In genomic region chr19:40219029-40219428, GRCh38 we compare ENCODE assay signal across 13 cellular contexts. TPM values are rescaled to one million over a fixed set of nuclear protein-coding genes. Genes with fewer than 3 reads are reported as not detected.
DNase-seq lines count a peak whose midpoint lies in the region; ATAC-seq, FAIRE-seq and TF ChIP-seq lines count a peak whose summit lies in the region.
"Not testable (repeated sequence)": the region's sequence is repeated elsewhere in the genome, so short reads cannot be mapped to it uniquely, and the experiment has no call there.
"Had no signal": no experiment of that assay in that cellular context is flagged by ENCODE, and none has a peak within 500 bp of the region (broad histone marks: within the 10 kb centered on the region; RNA-seq: fewer than 3 reads in every experiment).

No MANE protein-coding gene starts in this region.

- peaks cover 21% of the 10 kb centered on the region for H3K27me3 Mint-ChIP-seq in endothelial cell (ENCODE audit: unreplicated experiment)

- H3K14ac ChIP-seq in IMR-90 (replicated peaks; ENCODE audit: low read depth, low read length): not testable (repeated sequence)

- peak overlapping the region; percentile 89 for H2AFZ ChIP-seq in HCT116 (ENCODE audit: low read depth, low read length, poor library complexity, severe bottlenecking)
- peak overlapping the region; percentile 93 for H2AFZ ChIP-seq in IMR-90 (replicated peaks; ENCODE audit: low read length, poor library complexity)
- H2AFZ ChIP-seq in K562 (ENCODE audit: low read depth, low read length): not testable (repeated sequence)

- dilution Hi-C loops in IMR-90 (cut with HindIII; ENCODE audit: low sequenced_read_pairs, unreplicated experiment): not testable (repeated sequence)

- H2AK9ac ChIP-seq in IMR-90 (replicated peaks; ENCODE audit: low read depth, low read length, poor library complexity): peak overlapping the region; percentile 45

- H3K4ac ChIP-seq in IMR-90 (ENCODE audit: low read depth, low read length): not testable (repeated sequence)

- H3K9ac ChIP-seq in HCT116 (ENCODE audit: low read length): peak overlapping the region; percentile 55
- H3K9ac ChIP-seq in IMR-90 (ENCODE audit: low read depth, low read length); K562 (ENCODE audit: insufficient read depth in 1 of 2, low read depth in 2 of 2, low read length in 2 of 2): not testable (repeated sequence)

- in situ Hi-C loops in IMR-90 (cut with MboI; ENCODE audit: low sequenced_read_pairs); K562 (cut with MboI): not testable (repeated sequence)
- in situ Hi-C loops in Panc1 (cut with HindIII; ENCODE audit: low pct_unique_long_range_greater_than_20kb, low sequenced_read_pairs): loop anchor here (5.0 kb wide), 1 partner anchor 43 kb away; no protein-coding TSS in a partner anchor

- not testable (repeated sequence) for H2BK15ac ChIP-seq in IMR-90 (ENCODE audit: low read depth, low read length)

- H3K4me3 Mint-ChIP-seq in endothelial cell (ENCODE audit: unreplicated experiment): not testable (repeated sequence)

- not testable (repeated sequence) for H3K27me3 ChIP-seq in HCT116 (ENCODE audit: insufficient read depth, low read length); K562 (ENCODE audit: control insufficient read depth in 2 of 2, insufficient read depth in 2 of 2, low read length in 2 of 2)
- H3K27me3 ChIP-seq in IMR-90 (ENCODE audit: control insufficient read depth, insufficient read depth, low read length): peaks cover 15% of the 10 kb centered on the region
- H3K27me3 ChIP-seq in Panc1 (ENCODE audit: control insufficient read depth, insufficient read depth, low read length): peaks cover 23% of the 10 kb centered on the region

- H2BK120ac ChIP-seq in IMR-90 (ENCODE audit: low read depth, low read length): not testable (repeated sequence)

- H3K9me1 ChIP-seq in IMR-90 (ENCODE audit: insufficient read depth, low read length): peaks cover 11% of the 10 kb centered on the region
- H3K9me1 ChIP-seq in K562 (ENCODE audit: control insufficient read depth, insufficient read depth, low read length): not testable (repeated sequence)

- FAIRE-seq in A549 (lab: Jason Lieb, UNC); K562 (lab: Jason Lieb, UNC): not testable (repeated sequence)

- not testable (repeated sequence) for H3K9me2 ChIP-seq in HCT116 (ENCODE audit: insufficient read depth)

- TF ChIP-seq POLR2A in A549 (IDR thresholded peaks at IDR 0.05; ENCODE audit: low read length); HCT116 (IDR thresholded peaks at IDR 0.05; ENCODE audit: borderline replicate concordance, extremely low read depth, insufficient read depth, insufficient read length); IMR-90 (IDR thresholded peaks at IDR 0.05; ENCODE audit: low read depth, low read length); K562 (conservative IDR thresholded peaks at IDR 0.05): not testable (repeated sequence)

- H3K18ac ChIP-seq in IMR-90 (ENCODE audit: low read depth, low read length): not testable (repeated sequence)

- POLR2A ChIA-PET in A549 (lab: Yijun Ruan, JAX) (interaction anchor here (1.3 to 1.7 kb wide), 2 partner anchors 29 to 783 kb away, joined by 3 to 8 read pairs; partner anchors contain the start of gene RPS16), Panc1 (lab: Charles Lee) (interaction anchor here (0.6 to 1.2 kb wide), 8 partner anchors 18 to 267 kb away, joined by 4 to 18 read pairs (median 8); no protein-coding TSS in a partner anchor), K562 (lab: Yijun Ruan, JAX) (interaction anchor here (0.7 to 1.0 kb wide), 2 partner anchors 9 to 71 kb away, joined by 3 read pairs; no protein-coding TSS in a partner anchor)
- POLR2A ChIA-PET in HCT116 (lab: Charles Lee); IMR-90 (lab: Charles Lee; ENCODE audit: unreplicated experiment): not testable (repeated sequence)

- not testable (repeated sequence) for H2BK20ac ChIP-seq in IMR-90 (ENCODE audit: low read depth, low read length)

- H3K4me3 ChIP-seq in A549: peak overlapping the region; percentile 29
- peak overlapping the region in 1 of 2 experiments; percentile 45; a peak in 2 of 4 replicates for H3K4me3 ChIP-seq in HCT116 (replicated peaks in 1 of 2; ENCODE audit: low read depth in 1 of 2, low read length in 2 of 2)
- H3K4me3 ChIP-seq in IMR-90 (ENCODE audit: insufficient read depth, low read depth, low read length); Panc1 (ENCODE audit: low read depth in 2 of 2, low read length in 2 of 2); K562: not testable (repeated sequence)

- H4K8ac ChIP-seq in IMR-90 (ENCODE audit: low read depth in 2 of 2, low read length in 2 of 2): not testable (repeated sequence)

- not testable (repeated sequence) for H3K9me3 ChIP-seq in A549; HCT116 (ENCODE audit: control insufficient read depth in 1 of 2, insufficient read depth in 1 of 2, low read depth in 1 of 2, low read length in 2 of 2); IMR-90 (ENCODE audit: control insufficient read depth, insufficient read depth, low read length); Panc1 (ENCODE audit: control insufficient read depth, insufficient read depth, low read depth, low read length); K562 (replicated peaks; ENCODE audit: control insufficient read depth, insufficient read depth, low read depth, low read length)

- not testable (repeated sequence) for H2AK5ac ChIP-seq in IMR-90 (ENCODE audit: low read depth, low read length)

- H3K79me1 ChIP-seq in IMR-90 (ENCODE audit: low read depth in 1 of 2, low read length in 2 of 2): not testable (repeated sequence)

- not testable (repeated sequence) for H3K56ac ChIP-seq in IMR-90 (ENCODE audit: extremely low read depth, insufficient read depth, low read length)

- TF ChIP-seq RAD21 in A549 (conservative IDR thresholded peaks at IDR 0.05 in 1 of 2, IDR thresholded peaks at IDR 0.05 in 1 of 2); HCT116 (IDR thresholded peaks at IDR 0.05; ENCODE audit: low read depth); IMR-90 (IDR thresholded peaks at IDR 0.05; ENCODE audit: low read length); K562 (CRISPR knock-in tag; conservative IDR thresholded peaks at IDR 0.05 in 1 of 2, IDR thresholded peaks at IDR 0.05 in 1 of 2): not testable (repeated sequence)

- H3K4me1 Mint-ChIP-seq in endothelial cell (ENCODE audit: unreplicated experiment): not testable (repeated sequence)

- not testable (repeated sequence) for H4K5ac ChIP-seq in IMR-90 (ENCODE audit: low read depth, low read length)

- RAD21 ChIA-PET in HCT116 (lab: Charles Lee; ENCODE audit: low non-redundant PET in 1 of 2, low total read pairs in 2 of 2, uncharacterized antibody in 2 of 2, unreplicated experiment in 2 of 2): interaction anchor here in 1 of 2 experiments (1.0 kb wide), 1 partner anchor 79 kb away, joined by 3 read pairs; no protein-coding TSS in a partner anchor

- BruUV-seq in HCT116 (replicated peaks; lab: Mats Ljungman, UMichigan); IMR-90 (replicated peaks; lab: Mats Ljungman, UMichigan); Panc1 (replicated peaks; lab: Mats Ljungman, UMichigan); K562 (replicated peaks; lab: Mats Ljungman, UMichigan): not testable (repeated sequence)

- not testable (repeated sequence) for DNase-seq in A549 (ENCODE audit: low read depth in 1 of 2, low spot score in 1 of 2); HCT116 (ENCODE audit: low read depth, low spot score); IMR-90; Panc1 (ENCODE audit: low read depth, low spot score); K562 (ENCODE audit: extremely low read depth in 1 of 4, low spot score in 3 of 4); endothelial cell (ENCODE audit: low spot score)

- intact Hi-C loops in HCT116 (cut with micrococcal nuclease); IMR-90 (cut with micrococcal nuclease); Panc1 (cut with micrococcal nuclease; ENCODE audit: unreplicated experiment); K562 (cut with micrococcal nuclease): not testable (repeated sequence)

- not testable (repeated sequence) for TF ChIP-seq EP300 in A549 (IDR thresholded peaks at IDR 0.05); K562 (IDR thresholded peaks at IDR 0.05; ENCODE audit: low read length)

- H3K36me3 Mint-ChIP-seq in endothelial cell (ENCODE audit: low read depth, unreplicated experiment): not testable (repeated sequence)

- H4K20me1 ChIP-seq in HCT116 (ENCODE audit: insufficient read depth); IMR-90 (ENCODE audit: insufficient read depth, low read length); K562 (replicated peaks; ENCODE audit: control insufficient read depth, insufficient read depth, low read length): not testable (repeated sequence)

- WGBS in A549 (ENCODE audit: missing lambda C conversion rate): 73% methylated on average over 4 of the region's 4 CpGs
- WGBS in IMR-90 (ENCODE audit: extremely low coverage in 2 of 2, insufficient read length in 1 of 2), 2 experiments: no CpG with 5 or more reads among the region's 4 CpGs
- 24% methylated on average over 3 of the region's 4 CpGs for WGBS in K562 (ENCODE audit: insufficient coverage, low coverage, missing lambda C conversion rate)

- not testable (repeated sequence) for H3K9me3 Mint-ChIP-seq in endothelial cell (ENCODE audit: unreplicated experiment)

- H3K23ac ChIP-seq in IMR-90 (ENCODE audit: low read depth, low read length): not testable (repeated sequence)

- H3K27ac Mint-ChIP-seq in endothelial cell (ENCODE audit: unreplicated experiment): peak overlapping the region; percentile 80

- TF ChIP-seq CTCF in A549 (IDR thresholded peaks at IDR 0.05); HCT116 (IDR thresholded peaks at IDR 0.05 in 2 of 3, conservative IDR thresholded peaks at IDR 0.05 in 1 of 3; ENCODE audit: borderline replicate concordance in 1 of 3, insufficient read depth in 1 of 3, low read depth in 2 of 3, low read length in 2 of 3); IMR-90 (conservative IDR thresholded peaks at IDR 0.05; ENCODE audit: low read depth, low read length); Panc1 (IDR thresholded peaks at IDR 0.05); K562 (IDR thresholded peaks at IDR 0.05 in 2 of 3, conservative IDR thresholded peaks at IDR 0.05 in 1 of 3; ENCODE audit: insufficient read depth in 2 of 3, low read depth in 1 of 3, low read length in 3 of 3); endothelial cell (IDR thresholded peaks at IDR 0.05; ENCODE audit: unreplicated experiment): not testable (repeated sequence)

- H2BK5ac ChIP-seq in IMR-90 (ENCODE audit: low read depth, low read length, poor library complexity, severe bottlenecking): not testable (repeated sequence)

- H3K79me2 ChIP-seq in HCT116 (ENCODE audit: insufficient read depth, low read length); K562 (ENCODE audit: control insufficient read depth, insufficient read depth, low read length): not testable (repeated sequence)

- ATAC-seq in A549; HCT116; IMR-90 (ENCODE audit: low read depth); Panc1; K562: not testable (repeated sequence)

- peak overlapping the region; percentile 76 for H3K4me2 ChIP-seq in A549
- H3K4me2 ChIP-seq in HCT116 (ENCODE audit: low read length): peak overlapping the region; percentile 76
- not testable (repeated sequence) for H3K4me2 ChIP-seq in IMR-90 (ENCODE audit: low read depth, low read length); K562 (ENCODE audit: insufficient read depth, low read length)

- H3K27ac ChIP-seq in A549 (peak overlapping the region; percentile 62 to 71; a peak in 5 of 6 replicates), HCT116 (ENCODE audit: low read depth, low read length) (peak overlapping the region; percentile 72), Panc1 (ENCODE audit: low read length) (peak overlapping the region; percentile 5; the same call in 1 of the 2 replicates)
- not testable (repeated sequence) for H3K27ac ChIP-seq in IMR-90 (ENCODE audit: insufficient read depth, low read length); K562 (ENCODE audit: extremely low read depth, low read depth, low read length)

- CTCF ChIA-PET in A549 (lab: Yijun Ruan, JAX) (interaction anchor here (0.6 to 8.0 kb wide), 18 partner anchors 12 to 426 kb away, joined by 3 to 149 read pairs (median 3); partner anchors contain the start of gene MAP3K10), HCT116 (lab: Charles Lee) (interaction anchor here (1.0 to 2.9 kb wide), 4 partner anchors 53 to 79 kb away, joined by 3 to 19 read pairs (median 6); no protein-coding TSS in a partner anchor), IMR-90 (lab: Yijun Ruan, JAX) (interaction anchor here (1.1 kb wide), 1 partner anchor 61 kb away, joined by 3 read pairs; no protein-coding TSS in a partner anchor), Panc1 (lab: Charles Lee) (interaction anchor here (0.6 to 8.8 kb wide), 29 partner anchors 9 to 1638 kb away, joined by 3 to 153 read pairs (median 12); partner anchors contain the start of gene MAP3K10), K562 (lab: Yijun Ruan, JAX; ENCODE audit: low intra/inter-chr PET ratio) (interaction anchor here (0.6 kb wide), 1 partner anchor 690 kb away, joined by 3 read pairs; no protein-coding TSS in a partner anchor)

- not testable (repeated sequence) for H4K91ac ChIP-seq in IMR-90 (ENCODE audit: insufficient read depth, low read depth, low read length)

- H3K36me3 ChIP-seq in HCT116 (ENCODE audit: control insufficient read depth in 1 of 2, insufficient read depth in 2 of 2, low read length in 2 of 2); IMR-90 (ENCODE audit: control insufficient read depth, insufficient read depth, low read length); Panc1 (ENCODE audit: control insufficient read depth, insufficient read depth, low read length); K562 (ENCODE audit: control insufficient read depth, insufficient read depth, low read length): not testable (repeated sequence)

- H3K4me1 ChIP-seq in A549 (peaks cover 35% of the 10 kb centered on the region), HCT116 (ENCODE audit: control insufficient read depth in 1 of 2, insufficient read depth in 2 of 2, low read length in 2 of 2) (peaks cover 38 to 74% of the 10 kb centered on the region in 2 experiments), Panc1 (ENCODE audit: control insufficient read depth, insufficient read depth, low read length) (peaks cover 27% of the 10 kb centered on the region), K562 (replicated peaks in 1 of 2; ENCODE audit: control insufficient read depth in 2 of 2, insufficient read depth in 2 of 2, low read length in 2 of 2) (peaks cover 12 to 37% of the 10 kb centered on the region in 2 experiments; a peak in 4 of 5 replicates)
- not testable (repeated sequence) for H3K4me1 ChIP-seq in IMR-90 (ENCODE audit: control insufficient read depth, insufficient read depth, low read length)

RNA-seq across cellular contexts. Expression of gene TTC9B, which starts 0.8 kb away (rescaled TPM):
- polyA plus RNA-seq in A549 (2011; rRNA removed): not detected in 2 replicates
- polyA plus RNA-seq in A549 (2012; cell fraction: cytosol; rRNA removed): 0.04 TPM in 1 of 2 replicates, not detected in the other
- polyA plus RNA-seq in A549 (2012; cell fraction: nucleus; rRNA removed): 0.08 and 0.21 TPM in 2 replicates
- polyA plus RNA-seq in A549 (2017; fragmentation: RNase III; extraction: RNeasy Plus Mini Kit Qiagen cat#74134 plus additional on column Dnase treatment): 0.04 TPM in 1 of 3 replicates, not detected in the others
- not detected in 2 replicates for polyA minus RNA-seq in A549 (2011; rRNA and poly(A)+ RNA removed)
- total RNA-seq in HCT116 (2021; ENCODE audit: unreplicated experiment): 1.7 TPM
- polyA plus RNA-seq in HCT116 (2012): 2.6 and 3.0 TPM in 2 replicates
- total RNA-seq in IMR-90 (2012; rRNA removed): not detected in 2 replicates
- not detected in 2 replicates for polyA plus RNA-seq in IMR-90 (2012; rRNA removed)
- not detected in 2 replicates for polyA plus RNA-seq in IMR-90 (2012; cell fraction: cytosol; rRNA removed)
- 0.03 and 0.13 TPM in 2 replicates for polyA plus RNA-seq in IMR-90 (2012; cell fraction: nucleus; rRNA removed; ENCODE audit: low replicate concordance)
- 2.3 TPM for total RNA-seq in Panc1 (2021; ENCODE audit: unreplicated experiment)
- 1.8 TPM for polyA plus RNA-seq in Panc1 (2012; ENCODE audit: insufficient read length)
- total RNA-seq in K562 (2011; cell fraction: chromatin; rRNA removed; ENCODE audit: low replicate concordance): not detected in 2 replicates
- 0.33 TPM in 1 of 2 replicates, not detected in the other for total RNA-seq in K562 (2011; cell fraction: nucleolus; rRNA removed)
- not detected in 2 replicates for total RNA-seq in K562 (2011; cell fraction: nucleoplasm; rRNA removed)
- total RNA-seq in K562 (2014; rRNA removed): not detected in 2 replicates
- total RNA-seq in K562 (2014; rRNA removed; fragmentation: Illumina TruSeq; extraction: Trizol): not detected in 2 replicates
- not detected in 2 replicates for total RNA-seq in K562 (2015; rRNA removed; fragmentation: Illumina TruSeq; extraction: Trizol)
- total RNA-seq in K562 (2021): not detected in 2 replicates
- 0.03 and 0.14 TPM in 2 replicates for polyA plus RNA-seq in K562 (2011; rRNA removed)
- polyA plus RNA-seq in K562 (2011; cell fraction: cytosol; rRNA removed): 0.01 TPM in 1 of 2 replicates, not detected in the other
- polyA plus RNA-seq in K562 (2011; cell fraction: nucleus; rRNA removed): 0.18 TPM in 1 of 2 replicates, not detected in the other
- polyA plus RNA-seq in K562 (2012): 0.04 TPM in 1 of 2 replicates, not detected in the other
- polyA plus RNA-seq in K562 (2014; fragmentation: Illumina TruSeq; extraction: Trizol): not detected in 2 replicates
- under 1 TPM in 1 of 2 experiments, not detected in 1; 0.06 TPM for polyA plus RNA-seq in K562 (2014; fragmentation: Nextera tagmentation; extraction: Ambion mirVana)
- polyA plus RNA-seq in K562 (2014; rRNA removed): not detected in 2 replicates
- not detected in 2 replicates for polyA minus RNA-seq in K562 (2011; rRNA and poly(A)+ RNA removed)
- polyA minus RNA-seq in K562 (2011; cell fraction: cytosol; rRNA and poly(A)+ RNA removed): not detected in 2 replicates
- polyA minus RNA-seq in K562 (2011; cell fraction: nucleus; rRNA and poly(A)+ RNA removed): not detected in 2 replicates
- total RNA-seq in endothelial cell (ENCODE audit: unreplicated experiment): 1.1 TPM
- total RNA-seq: A172; CD4-positive, alpha-beta T cell; CD8-positive, alpha-beta memory T cell; Daoy; G401; H4 had no signal
- polyA plus RNA-seq: CD14-positive monocyte; CD8-positive, alpha-beta memory T cell had no signal

RNA-seq across cellular contexts. Expression of gene CCNP, which starts 7.5 kb away (rescaled TPM):
- polyA plus RNA-seq in A549 (2011; rRNA removed): 0.10 and 0.17 TPM in 2 replicates
- 0.12 and 0.16 TPM in 2 replicates for polyA plus RNA-seq in A549 (2012; cell fraction: cytosol; rRNA removed)
- polyA plus RNA-seq in A549 (2012; cell fraction: nucleus; rRNA removed): 1.8 and 2.1 TPM in 2 replicates
- 0.13 to 0.16 TPM (median 0.15 TPM) in 3 replicates for polyA plus RNA-seq in A549 (2017; fragmentation: RNase III; extraction: RNeasy Plus Mini Kit Qiagen cat#74134 plus additional on column Dnase treatment)
- polyA minus RNA-seq in A549 (2011; rRNA and poly(A)+ RNA removed): 0.21 and 0.34 TPM in 2 replicates
- 9.8 TPM for total RNA-seq in HCT116 (2021; ENCODE audit: unreplicated experiment)
- 17.2 and 26.9 TPM in 2 replicates for polyA plus RNA-seq in HCT116 (2012)
- total RNA-seq in IMR-90 (2012; rRNA removed): under 0.01 TPM in 2 replicates
- 0.17 and 0.21 TPM in 2 replicates for polyA plus RNA-seq in IMR-90 (2012; rRNA removed)
- 0.17 and 0.42 TPM in 2 replicates for polyA plus RNA-seq in IMR-90 (2012; cell fraction: cytosol; rRNA removed)
- polyA plus RNA-seq in IMR-90 (2012; cell fraction: nucleus; rRNA removed; ENCODE audit: low replicate concordance): 1.5 and 3.1 TPM in 2 replicates
- total RNA-seq in Panc1 (2021; ENCODE audit: unreplicated experiment): 3.0 TPM
- polyA plus RNA-seq in Panc1 (2012; ENCODE audit: insufficient read length): 4.4 TPM
- 0.21 TPM in 1 of 2 replicates, not detected in the other for total RNA-seq in K562 (2011; cell fraction: chromatin; rRNA removed; ENCODE audit: low replicate concordance)
- total RNA-seq in K562 (2011; cell fraction: nucleolus; rRNA removed): not detected in 2 replicates
- total RNA-seq in K562 (2011; cell fraction: nucleoplasm; rRNA removed): not detected in 2 replicates
- total RNA-seq in K562 (2014; rRNA removed): 0.08 TPM in 1 of 2 replicates, not detected in the other
- total RNA-seq in K562 (2014; rRNA removed; fragmentation: Illumina TruSeq; extraction: Trizol): not detected in 2 replicates
- not detected in 2 replicates for total RNA-seq in K562 (2015; rRNA removed; fragmentation: Illumina TruSeq; extraction: Trizol)
- not detected in 2 replicates for total RNA-seq in K562 (2021)
- 0.04 TPM in 1 of 2 replicates, not detected in the other for polyA plus RNA-seq in K562 (2011; rRNA removed)
- 0.03 and 0.21 TPM in 2 replicates for polyA plus RNA-seq in K562 (2011; cell fraction: cytosol; rRNA removed)
- 0.09 and 0.24 TPM in 2 replicates for polyA plus RNA-seq in K562 (2011; cell fraction: nucleus; rRNA removed)
- 0.14 TPM in 1 of 2 replicates, not detected in the other for polyA plus RNA-seq in K562 (2012)
- not detected in 2 replicates for polyA plus RNA-seq in K562 (2014; fragmentation: Illumina TruSeq; extraction: Trizol)
- not detected for polyA plus RNA-seq in K562 (2014; fragmentation: Nextera tagmentation; extraction: Ambion mirVana)
- 0.19 and 0.32 TPM in 2 replicates for polyA plus RNA-seq in K562 (2014; rRNA removed)
- polyA minus RNA-seq in K562 (2011; rRNA and poly(A)+ RNA removed): not detected in 2 replicates
- polyA minus RNA-seq in K562 (2011; cell fraction: cytosol; rRNA and poly(A)+ RNA removed): not detected in 2 replicates
- not detected in 2 replicates for polyA minus RNA-seq in K562 (2011; cell fraction: nucleus; rRNA and poly(A)+ RNA removed)
- total RNA-seq in endothelial cell (ENCODE audit: unreplicated experiment): 0.18 TPM
- total RNA-seq: A172, Daoy, G401, H4 had no signal
- polyA plus RNA-seq: CD14-positive monocyte; CD8-positive, alpha-beta memory T cell had no signal

RNA-seq across cellular contexts. Expression of gene MAP3K10, which starts 27.8 kb away (rescaled TPM):
- polyA plus RNA-seq in A549 (2011; rRNA removed) (6.0 and 6.6 TPM in 2 replicates), A549 (2017; fragmentation: RNase III; extraction: RNeasy Plus Mini Kit Qiagen cat#74134 plus additional on column Dnase treatment) (15.0 to 21.0 TPM (median 19.5 TPM) in 3 replicates), IMR-90 (2012; rRNA removed) (5.5 and 6.4 TPM in 2 replicates), K562 (2011; rRNA removed) (1.9 and 3.3 TPM in 2 replicates), K562 (2014; fragmentation: Illumina TruSeq; extraction: Trizol) (1.4 and 3.9 TPM in 2 replicates), K562 (2014; fragmentation: Nextera tagmentation; extraction: Ambion mirVana) (under 1 TPM in 1 of 2 experiments, not detected in 1; 0.01 TPM), K562 (2014; rRNA removed) (6.0 and 7.3 TPM in 2 replicates)
- polyA plus RNA-seq in A549 (2012; cell fraction: cytosol; rRNA removed): 10.1 and 14.2 TPM in 2 replicates
- 30.4 and 39.4 TPM in 2 replicates for polyA plus RNA-seq in A549 (2012; cell fraction: nucleus; rRNA removed)
- 12.0 and 13.0 TPM in 2 replicates for polyA minus RNA-seq in A549 (2011; rRNA and poly(A)+ RNA removed)
- total RNA-seq in HCT116 (2021; ENCODE audit: unreplicated experiment) (17.3 TPM), IMR-90 (2012; rRNA removed) (1.4 and 1.8 TPM in 2 replicates), Panc1 (2021; ENCODE audit: unreplicated experiment) (255 TPM), K562 (2014; rRNA removed) (6.4 TPM in 2 replicates), K562 (2014; rRNA removed; fragmentation: Illumina TruSeq; extraction: Trizol) (0.86 and 1.6 TPM in 2 replicates), K562 (2015; rRNA removed; fragmentation: Illumina TruSeq; extraction: Trizol) (3.6 and 3.9 TPM in 2 replicates), K562 (2021) (8.0 TPM in 2 replicates), endothelial cell (ENCODE audit: unreplicated experiment) (20.6 TPM)
- polyA plus RNA-seq in HCT116 (2012): 10.5 and 12.4 TPM in 2 replicates
- 3.1 and 5.2 TPM in 2 replicates for polyA plus RNA-seq in IMR-90 (2012; cell fraction: cytosol; rRNA removed)
- 32.7 and 58.4 TPM in 2 replicates for polyA plus RNA-seq in IMR-90 (2012; cell fraction: nucleus; rRNA removed; ENCODE audit: low replicate concordance)
- 324 TPM for polyA plus RNA-seq in Panc1 (2012; ENCODE audit: insufficient read length)
- total RNA-seq in K562 (2011; cell fraction: chromatin; rRNA removed; ENCODE audit: low replicate concordance): 10.1 and 28.7 TPM in 2 replicates
- total RNA-seq in K562 (2011; cell fraction: nucleolus; rRNA removed): 16.7 and 18.8 TPM in 2 replicates
- total RNA-seq in K562 (2011; cell fraction: nucleoplasm; rRNA removed): 14.9 and 18.2 TPM in 2 replicates
- polyA plus RNA-seq in K562 (2011; cell fraction: cytosol; rRNA removed): 2.3 and 5.5 TPM in 2 replicates
- polyA plus RNA-seq in K562 (2011; cell fraction: nucleus; rRNA removed): 23.5 and 27.3 TPM in 2 replicates
- 5.9 and 7.2 TPM in 2 replicates for polyA plus RNA-seq in K562 (2012)
- 1.2 and 2.3 TPM in 2 replicates for polyA minus RNA-seq in K562 (2011; rRNA and poly(A)+ RNA removed)
- 6.0 and 8.8 TPM in 2 replicates for polyA minus RNA-seq in K562 (2011; cell fraction: cytosol; rRNA and poly(A)+ RNA removed)
- polyA minus RNA-seq in K562 (2011; cell fraction: nucleus; rRNA and poly(A)+ RNA removed): 6.1 and 7.6 TPM in 2 replicates
